In the genomic region with DNA sequence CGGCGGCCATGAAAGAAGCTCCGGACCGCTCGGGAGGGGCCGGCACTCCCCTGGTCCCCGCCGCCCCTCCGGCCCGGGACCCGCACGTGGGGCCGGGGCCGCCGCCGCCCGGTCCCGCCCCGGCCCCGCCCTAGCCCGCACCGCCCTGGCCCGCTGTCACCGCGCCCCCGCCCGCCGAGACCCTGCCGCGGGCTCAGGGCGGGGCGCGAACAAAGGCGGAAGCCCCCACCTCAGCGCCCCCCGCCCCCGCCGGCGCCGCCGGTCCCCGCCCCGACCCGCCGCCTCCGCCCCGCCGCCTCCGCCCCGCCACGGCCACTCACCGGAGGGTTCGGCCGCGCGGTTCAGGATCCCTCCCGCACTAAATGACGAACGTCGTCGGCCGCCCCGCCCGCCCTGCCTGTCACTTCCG, we compare ENCODE assay signal across 8 cellular contexts. TPM values are rescaled to one million over a fixed set of nuclear protein-coding genes. Genes with fewer than 3 reads are reported as not detected.
DNase-seq lines count a peak whose midpoint lies in the region; ATAC-seq, FAIRE-seq and TF ChIP-seq lines count a peak whose summit lies in the region.

ARHGDIA (minus strand) TSS at position 360 of the 409 bp plus-strand sequence. CDS start 1,407 bp downstream, outside the sequence.

- no peaks in the 10 kb centered on the region for H3K27me3 ChIP-seq in IMR-90 (ENCODE audit: control insufficient read depth, insufficient read depth, low read length)
- H3K27me3 ChIP-seq in right lobe of liver, result no peaks in the 10 kb centered on the region
- H3K27me3 ChIP-seq in thoracic aorta (replicated peaks; ENCODE audit: insufficient read depth), result no peaks in the 10 kb centered on the region

- no TSS peak for BruUV-seq in IMR-90 (replicated peaks; lab: Mats Ljungman, UMichigan)

- 0 out of 6 replicates have a peak, but pooled peaks of 1 of the 2 experiments have one; percentile 2 for ATAC-seq in A549
- peak; percentile 25 for ATAC-seq in GM19452 (IDR thresholded peaks at IDR 0.05; ENCODE audit: unreplicated experiment)
- ATAC-seq in IMR-90 (ENCODE audit: low read depth), result peak; percentile 38
- ATAC-seq in right lobe of liver, result peak; percentile 16 to 63 (median 40)
- ATAC-seq in thoracic aorta (ENCODE audit: insufficient number of reproducible peaks, low FRiP score, low read depth), result peak; percentile 63
- no peak for ATAC-seq in HG03520 (IDR thresholded peaks at IDR 0.05; ENCODE audit: unreplicated experiment)

- peak within 1 kb of the TSS; percentile 98 to 99 for H4K8ac ChIP-seq in IMR-90 (ENCODE audit: low read depth in 2 of 2, low read length in 2 of 2)

- no peak for DNase-seq in A549 (ENCODE audit: low read depth in 1 of 2, low spot score in 1 of 2)
- DNase-seq in IMR-90, result no peak
- DNase-seq in cardiac fibroblast (ENCODE audit: low read depth in 2 of 2), result no peak
- DNase-seq in right lobe of liver, result peak in 1 of 3 donors; percentile 56
- no peak for DNase-seq in thoracic aorta (ENCODE audit: low spot score)
- no peak for DNase-seq in NCI-H345 (lab: John Stamatoyannopoulos, UW)

- peak within 1 kb of the TSS; percentile 68 for H2BK120ac ChIP-seq in IMR-90 (ENCODE audit: low read depth, low read length)

- in situ Hi-C loops in IMR-90 (cut with MboI; ENCODE audit: low sequenced_read_pairs), result no loop called here

- intact Hi-C loops in IMR-90 (cut with micrococcal nuclease) (no loop called here), right lobe of liver (cut with DNase I) (no loop called here)

- TF ChIP-seq POLR2A in A549 (IDR thresholded peaks at IDR 0.05; ENCODE audit: low read length) (no peak), IMR-90 (IDR thresholded peaks at IDR 0.05; ENCODE audit: low read depth, low read length) (peak; percentile 65; the same call in 1 of the 2 replicates), right lobe of liver (IDR thresholded peaks at IDR 0.05) (no peak)

- H3K79me1 ChIP-seq in IMR-90 (ENCODE audit: low read depth in 1 of 2, low read length in 2 of 2), result peaks cover 5 to 61% of the 10 kb centered on the region in 2 experiments; a peak in 3 of 4 replicates

- peak within 1 kb of the TSS; percentile 99 for H3K23ac ChIP-seq in IMR-90 (ENCODE audit: low read depth, low read length)

- POLR2A ChIA-PET in A549 (lab: Yijun Ruan, JAX), result interaction anchor here (1.0 kb wide), 1 partner anchor 10 kb away, joined by 6 read pairs; no protein-coding TSS in a partner anchor
- POLR2A ChIA-PET in IMR-90 (lab: Charles Lee; ENCODE audit: unreplicated experiment), result no interaction called here

- H4K91ac ChIP-seq in IMR-90 (ENCODE audit: insufficient read depth, low read depth, low read length), result peak within 1 kb of the TSS; percentile 98

- peaks cover 26% of the 10 kb centered on the region for H3K36me3 ChIP-seq in IMR-90 (ENCODE audit: control insufficient read depth, insufficient read depth, low read length)
- H3K36me3 ChIP-seq in right lobe of liver, result peaks cover 0 to 16% (median 8%) of the 10 kb centered on the region in 4 donors
- peaks cover 15% of the 10 kb centered on the region for H3K36me3 ChIP-seq in thoracic aorta

- H3K4ac ChIP-seq in IMR-90 (ENCODE audit: low read depth, low read length), result peak within 1 kb of the TSS; percentile 99

- H2AFZ ChIP-seq in IMR-90 (replicated peaks; ENCODE audit: low read length, poor library complexity), result peak within 1 kb of the TSS; percentile 99

- peak within 1 kb of the TSS; percentile 97 to 100 for H3K27ac ChIP-seq in A549
- peak within 1 kb of the TSS; percentile 99 for H3K27ac ChIP-seq in IMR-90 (ENCODE audit: insufficient read depth, low read length)
- peak within 1 kb of the TSS; percentile 96 to 99 (median 99) for H3K27ac ChIP-seq in right lobe of liver
- H3K27ac ChIP-seq in thoracic aorta, result peak within 1 kb of the TSS; percentile 98 to 99

- TF ChIP-seq RAD21 in A549 (conservative IDR thresholded peaks at IDR 0.05 in 1 of 2, IDR thresholded peaks at IDR 0.05 in 1 of 2) (no peak), IMR-90 (IDR thresholded peaks at IDR 0.05; ENCODE audit: low read length) (no peak)

- no peak for TF ChIP-seq EP300 in A549 (IDR thresholded peaks at IDR 0.05)

- H3K4me2 ChIP-seq in A549 (peak within 1 kb of the TSS; percentile 97), IMR-90 (ENCODE audit: low read depth, low read length) (peak within 1 kb of the TSS; percentile 93)

- peak within 1 kb of the TSS; percentile 91 for H3K56ac ChIP-seq in IMR-90 (ENCODE audit: extremely low read depth, insufficient read depth, low read length)

- peak within 1 kb of the TSS; percentile 97 for H3K9ac ChIP-seq in IMR-90 (ENCODE audit: low read depth, low read length)

- 0% methylated on average over 13 of the region's 65 CpGs for WGBS in A549 (ENCODE audit: missing lambda C conversion rate)
- 0% methylated on average over 12 of the region's 65 CpGs; no CpG with 5 or more reads in 1 of the 2 experiments for WGBS in IMR-90 (ENCODE audit: extremely low coverage in 2 of 2, insufficient read length in 1 of 2), 2 experiments
- WGBS in right lobe of liver (ENCODE audit: insufficient coverage, low coverage, low lambda C conversion rate, missing lambda C conversion rate), result 0% methylated on average over 8 of the region's 65 CpGs

- H2AK9ac ChIP-seq in IMR-90 (replicated peaks; ENCODE audit: low read depth, low read length, poor library complexity), result peak within 1 kb of the TSS; percentile 100

- peaks cover 46% of the 10 kb centered on the region for H3K4me1 ChIP-seq in A549
- H3K4me1 ChIP-seq in IMR-90 (ENCODE audit: control insufficient read depth, insufficient read depth, low read length), result peaks cover 35% of the 10 kb centered on the region
- H3K4me1 ChIP-seq in right lobe of liver, result peaks cover 0 to 48% (median 24%) of the 10 kb centered on the region in 4 donors
- H3K4me1 ChIP-seq in thoracic aorta (ENCODE audit: control insufficient read depth in 1 of 2, low read depth in 2 of 2), result peaks cover 20 to 40% of the 10 kb centered on the region in 2 donors

- dilution Hi-C loops in IMR-90 (cut with HindIII; ENCODE audit: low sequenced_read_pairs, unreplicated experiment), result no loop called here

- H4K20me1 ChIP-seq in IMR-90 (ENCODE audit: insufficient read depth, low read length), result peaks cover 45% of the 10 kb centered on the region

- H3K4me3 ChIP-seq in A549, result peak within 1 kb of the TSS; percentile 99
- H3K4me3 ChIP-seq in IMR-90 (ENCODE audit: insufficient read depth, low read depth, low read length), result peak within 1 kb of the TSS; percentile 87
- peak within 1 kb of the TSS; percentile 78 to 84 for H3K4me3 ChIP-seq in cardiac fibroblast (replicated peaks in 1 of 2; ENCODE audit: low read depth in 2 of 2, low read length in 2 of 2)
- peak within 1 kb of the TSS; percentile 87 to 99 (median 93) for H3K4me3 ChIP-seq in right lobe of liver
- peak within 1 kb of the TSS; percentile 95 for H3K4me3 ChIP-seq in thoracic aorta

- peak within 1 kb of the TSS; percentile 99 for H2BK5ac ChIP-seq in IMR-90 (ENCODE audit: low read depth, low read length, poor library complexity, severe bottlenecking)

- peaks cover 8% of the 10 kb centered on the region; the same call in 1 of the 2 replicates for H3K9me1 ChIP-seq in IMR-90 (ENCODE audit: insufficient read depth, low read length)

- H2BK15ac ChIP-seq in IMR-90 (ENCODE audit: low read depth, low read length), result peak within 1 kb of the TSS; percentile 45; the same call in 1 of the 3 replicates

- FAIRE-seq in A549 (lab: Jason Lieb, UNC), result no peak

- CTCF ChIA-PET in A549 (lab: Yijun Ruan, JAX), result interaction anchor here (1.3 to 8.6 kb wide), 7 partner anchors 12 to 137 kb away, joined by 3 to 126 read pairs (median 15); no protein-coding TSS in a partner anchor
- CTCF ChIA-PET in IMR-90 (lab: Yijun Ruan, JAX), result no interaction called here

- no peaks in the 10 kb centered on the region for H3K9me3 ChIP-seq in A549
- H3K9me3 ChIP-seq in IMR-90 (ENCODE audit: control insufficient read depth, insufficient read depth, low read length), result no peaks in the 10 kb centered on the region
- no peaks in the 10 kb centered on the region for H3K9me3 ChIP-seq in right lobe of liver
- H3K9me3 ChIP-seq in thoracic aorta, result no peaks in the 10 kb centered on the region

- peak within 1 kb of the TSS; percentile 98 for H3K14ac ChIP-seq in IMR-90 (replicated peaks; ENCODE audit: low read depth, low read length)

- peak within 1 kb of the TSS; percentile 95 for H4K5ac ChIP-seq in IMR-90 (ENCODE audit: low read depth, low read length)

- H2AK5ac ChIP-seq in IMR-90 (ENCODE audit: low read depth, low read length), result peak within 1 kb of the TSS; percentile 100

- no peak within 1 kb of the TSS for H2BK20ac ChIP-seq in IMR-90 (ENCODE audit: low read depth, low read length)

- peak within 1 kb of the TSS; percentile 85 for H3K18ac ChIP-seq in IMR-90 (ENCODE audit: low read depth, low read length)

- no peak for TF ChIP-seq CTCF in A549 (IDR thresholded peaks at IDR 0.05)
- TF ChIP-seq CTCF in IMR-90 (conservative IDR thresholded peaks at IDR 0.05; ENCODE audit: low read depth, low read length), result no peak
- no peak for TF ChIP-seq CTCF in cardiac fibroblast (IDR thresholded peaks at IDR 0.05; ENCODE audit: low read depth, low read length)
- TF ChIP-seq CTCF in right lobe of liver (IDR thresholded peaks at IDR 0.05), result no peak
- TF ChIP-seq CTCF in thoracic aorta (IDR thresholded peaks at IDR 0.05), result no peak

TF ChIP-seq in A549, 52 proteins besides CTCF, POLR2A, EP300 and RAD21:
- TF ChIP-seq JUN (IDR thresholded peaks at IDR 0.05), result peak in 1 of 2 experiments; percentile 94; a peak in 2 of 5 replicates
- no peak for TF ChIP-seq EHMT2 (IDR thresholded peaks at IDR 0.05; ENCODE audit: low read depth)
- no peak for TF ChIP-seq CEBPB (IDR thresholded peaks at IDR 0.05)

TF ChIP-seq in IMR-90, 13 proteins besides CTCF, POLR2A, EP300 and RAD21:
- no peak for TF ChIP-seq MAFK (IDR thresholded peaks at IDR 0.05; ENCODE audit: low read depth, low read length)
- TF ChIP-seq RCOR1 (IDR thresholded peaks at IDR 0.05; ENCODE audit: insufficient replicate concordance, low read length), result no peak
- no peak for TF ChIP-seq NFE2L2 (IDR thresholded peaks at IDR 0.05; ENCODE audit: low read depth, low read length)
- no peak for TF ChIP-seq RFX5 (IDR thresholded peaks at IDR 0.05; ENCODE audit: low read depth, low read length)

RNA-seq across cellular contexts. Expression of gene ARHGDIA, which starts in this region (rescaled TPM):
- polyA plus RNA-seq in A549 (2011; rRNA removed) (44.3 and 64.0 TPM in 2 replicates), A549 (2017; fragmentation: RNase III; extraction: RNeasy Plus Mini Kit Qiagen cat#74134 plus additional on column Dnase treatment) (497 to 567 TPM (median 503 TPM) in 3 replicates), IMR-90 (2012; rRNA removed) (324 and 362 TPM in 2 replicates)
- 289 and 364 TPM in 2 replicates for polyA plus RNA-seq in A549 (2012; cell fraction: cytosol; rRNA removed)
- 444 and 691 TPM in 2 replicates for polyA plus RNA-seq in A549 (2012; cell fraction: nucleus; rRNA removed)
- 45.3 and 70.2 TPM in 2 replicates for polyA minus RNA-seq in A549 (2011; rRNA and poly(A)+ RNA removed)
- total RNA-seq in IMR-90 (2012; rRNA removed) (62.7 and 77.2 TPM in 2 replicates), right lobe of liver (100 to 1,000 TPM in 5 of 6 experiments, 10 to 100 TPM in 1; 92.4 to 162 (median 137) TPM), thoracic aorta (100 to 1,000 TPM; 206 to 324 TPM)
- 214 and 386 TPM in 2 replicates for polyA plus RNA-seq in IMR-90 (2012; cell fraction: cytosol; rRNA removed)
- 425 and 839 TPM in 2 replicates for polyA plus RNA-seq in IMR-90 (2012; cell fraction: nucleus; rRNA removed; ENCODE audit: low replicate concordance)
